11 cellular contexts compared by ENCODE assay signal in genomic region chr2:218332920-218333645, GRCh38. TPM values are rescaled to one million over a fixed set of nuclear protein-coding genes. Genes with fewer than 3 reads are reported as not detected.
A peak's percentile ranks its signal among the peaks of the same experiment; 100 is the strongest.
DNase-seq lines count a peak whose midpoint lies in the region; ATAC-seq, FAIRE-seq and TF ChIP-seq lines count a peak whose summit lies in the region.
"Had no signal": no experiment of that assay in that cellular context is flagged by ENCODE, and none has a peak within 500 bp of the region (broad histone marks: within the 10 kb centered on the region; RNA-seq: fewer than 3 reads in every experiment).

No MANE protein-coding gene starts in this region.

- H3K4me3 ChIP-seq in fibroblast of villous mesenchyme (ENCODE audit: low read depth, low read length): no peak overlapping the region

- FAIRE-seq in GM12891 (lab: Jason Lieb, UNC): peak; percentile 5

- no peak for ATAC-seq in HG03432 (IDR thresholded peaks at IDR 0.05; ENCODE audit: unreplicated experiment)
- ATAC-seq in HG02870 (IDR thresholded peaks at IDR 0.05; ENCODE audit: unreplicated experiment): no peak
- ATAC-seq in GM18907 (IDR thresholded peaks at IDR 0.05; ENCODE audit: unreplicated experiment): no peak

- intact Hi-C loops in posterior vena cava (cut with DNase I): no loop called here

- TF ChIP-seq CTCF in fibroblast of villous mesenchyme (IDR thresholded peaks at IDR 0.05; ENCODE audit: insufficient read depth, low read depth, low read length): no peak

- TF ChIP-seq POLR2A in GM12891 (IDR thresholded peaks at IDR 0.05; ENCODE audit: low read depth, low read length): no peak

- no peak for DNase-seq in GM12891 (ENCODE audit: insufficient read length, low spot score)
- peak; percentile 47 for DNase-seq in OCI-M2 (lab: John Stamatoyannopoulos, UW; ENCODE audit: unreplicated experiment)
- peak; percentile 45 for DNase-seq in fibroblast of villous mesenchyme (ENCODE audit: low read depth)
- DNase-seq in posterior vena cava (ENCODE audit: low spot score): peak; percentile 78
- DNase-seq in H4 (ENCODE audit: low spot score): no peak
- DNase-seq: DND-41, NCI-H2029 treated with DMSO at 0.1 percent for 48 hours had no signal

TF ChIP-seq in GM12891, 5 proteins besides CTCF, POLR2A, EP300 and RAD21:
- TF ChIP-seq SPI1 (IDR thresholded peaks at IDR 0.05; ENCODE audit: low read depth, low read length): no peak
- TF ChIP-seq TAF1 (IDR thresholded peaks at IDR 0.05; ENCODE audit: low read depth, low read length): no peak
- no peak for TF ChIP-seq POU2F2 (IDR thresholded peaks at IDR 0.05; ENCODE audit: low read depth, low read length)
- no peak for TF ChIP-seq POLR2AphosphoS5 (IDR thresholded peaks at IDR 0.05; ENCODE audit: low read depth, low read length)

RNA-seq across cellular contexts. Expression of gene CATIP, which starts 23.6 kb away (rescaled TPM):
- polyA plus RNA-seq in GM12891 (2012; ENCODE audit: low read depth, missing spikeins): not detected
- total RNA-seq in fibroblast of villous mesenchyme (0.43 TPM in 1 of 2 replicates, not detected in the other), posterior vena cava (not detected)
- not detected in 2 replicates for total RNA-seq in H4 (2014; rRNA removed; shearing (Covaris generic))
- polyA plus RNA-seq: esophagus had no signal

RNA-seq across cellular contexts. Expression of gene TMBIM1, which starts 40.8 kb away (rescaled TPM):
- 37.9 TPM for polyA plus RNA-seq in GM12891 (2012; ENCODE audit: low read depth, missing spikeins)
- total RNA-seq in fibroblast of villous mesenchyme (123 and 136 TPM in 2 replicates), posterior vena cava (100 to 1,000 TPM; 191 to 195 TPM)
- total RNA-seq in H4 (2014; rRNA removed; shearing (Covaris generic)): 57.1 and 70.5 TPM in 2 replicates

RNA-seq across cellular contexts. Expression of gene SLC11A1, which starts 49.0 kb away (rescaled TPM):
- polyA plus RNA-seq in GM12891 (2012; ENCODE audit: low read depth, missing spikeins): 0.09 TPM
- total RNA-seq in fibroblast of villous mesenchyme (under 0.01 and 0.43 TPM in 2 replicates), posterior vena cava (10 to 100 TPM; 28.8 to 77.1 TPM)
- 0.04 and 0.10 TPM in 2 replicates for total RNA-seq in H4 (2014; rRNA removed; shearing (Covaris generic))

Comparison
In these comparisons a context has a peak if more than half of its experiments do, and no peak if none do; other contexts are left out.
1. DNase-seq: peak in OCI-M2 (single experiment), fibroblast of villous mesenchyme (single experiment) and posterior vena cava (single experiment); none in GM12891 (single experiment) and H4 (single experiment).
2. RNA of gene SLC11A1, which starts 49.0 kb away (total RNA-seq): 28.8 to 77.1 TPM in posterior vena cava; under 0.01 to 0.43 TPM in fibroblast of villous mesenchyme and 0.04 to 0.10 TPM in H4; every median in the first group is over 10 times any median in the second.